8 cellular contexts compared by ENCODE assay signal in genomic region chr6:27894839-27895762, GRCh38. TPM values are rescaled to one million over a fixed set of nuclear protein-coding genes. Genes with fewer than 3 reads are reported as not detected.
DNase-seq lines count a peak whose midpoint lies in the region; ATAC-seq and TF ChIP-seq lines count a peak whose summit lies in the region.

No MANE protein-coding gene starts in this region.

- no peaks in the 10 kb centered on the region for H3K9me3 ChIP-seq in psoas muscle

- intact Hi-C loops in psoas muscle (cut with DNase I) = loop anchor here (2.0 to 10.0 kb wide), 8 partner anchors 122 to 768 kb away; no protein-coding TSS in a partner anchor

- H3K27ac ChIP-seq in psoas muscle = peak overlapping the region; percentile 74

- in situ Hi-C loops in astrocyte of the spinal cord (cut with HindIII; ENCODE audit: low sequenced_read_pairs) = loop anchor here (10.0 kb wide), 1 partner anchor 750 kb away; a partner anchor contains a TSS

- peaks cover 0 to 19% (median 0%) of the 10 kb centered on the region in 3 donors for H3K27me3 ChIP-seq in psoas muscle (ENCODE audit: insufficient read depth in 3 of 3, low read length in 2 of 3)

- WGBS in psoas muscle, 3 donors = 0 to 1% (median 0%) methylated on average over 28 of the region's 28 CpGs

- no peaks in the 10 kb centered on the region for H3K36me3 ChIP-seq in psoas muscle (ENCODE audit: insufficient read depth in 1 of 2, low read depth in 1 of 2)

- peak; percentile 69 to 83 (median 80) for ATAC-seq in psoas muscle
- no peak for ATAC-seq in GM19452 (IDR thresholded peaks at IDR 0.05; ENCODE audit: unreplicated experiment)

- TF ChIP-seq CTCF in astrocyte of the spinal cord (IDR thresholded peaks at IDR 0.05; ENCODE audit: low read depth, low read length) (peak; percentile 82), psoas muscle (IDR thresholded peaks at IDR 0.05) (peak; percentile 81)

- peak overlapping the region; percentile 71 for H3K4me3 ChIP-seq in astrocyte of the spinal cord (ENCODE audit: low read depth, low read length)
- H3K4me3 ChIP-seq in psoas muscle = peak overlapping the region; percentile 77

- DNase-seq in SHP77 (lab: John Stamatoyannopoulos, UW) = peak; percentile 74 to 81
- no peak for DNase-seq in SHP77 treated with DMSO at 0.1 percent for 48 hours (lab: John Stamatoyannopoulos, UW)
- peak; percentile 59 for DNase-seq in NCI-H128 (lab: John Stamatoyannopoulos, UW; ENCODE audit: unreplicated experiment)
- DNase-seq in SW 1271 (lab: John Stamatoyannopoulos, UW) = peak; percentile 64 to 83
- DNase-seq in astrocyte of the spinal cord (ENCODE audit: low read depth, low spot score) = peak; percentile 89
- DNase-seq in hepatic stellate cell (ENCODE audit: low spot score) = peak; percentile 79
- DNase-seq in psoas muscle = peak in 1 of 2 donors; percentile 30

- H3K4me1 ChIP-seq in psoas muscle = peaks cover 4% of the 10 kb centered on the region

RNA-seq across cellular contexts. Expression of gene OR2B2, which starts 17.1 kb away (rescaled TPM):
- total RNA-seq in psoas muscle = not detected
- not detected for polyA plus RNA-seq in psoas muscle
